In genomic region chr12:27296674-27297073, GRCh38 we compare ENCODE assay signal across 20 cellular contexts.
"Had no signal": no experiment of that assay in that cellular context is flagged by ENCODE, and none has a peak within 500 bp of the region (broad histone marks: within the 10 kb centered on the region; RNA-seq: fewer than 3 reads in every experiment).

No MANE protein-coding gene starts in this region.

- H3K4me1 ChIP-seq: colonic mucosa, psoas muscle had no signal

- H3K27ac ChIP-seq: colonic mucosa, parathyroid adenoma, psoas muscle, skin epidermis, testis had no signal

- H3K36me3 ChIP-seq: colonic mucosa had no signal

- H3K4me3 ChIP-seq: colonic mucosa, psoas muscle, sigmoid colon, skin epidermis, testis had no signal

- H3K27me3 ChIP-seq: colonic mucosa, sigmoid colon, testis had no signal

- ATAC-seq: naive thymus-derived CD4-positive, alpha-beta T cell; psoas muscle had no signal

- H3K9me3 Mint-ChIP-seq: naive thymus-derived CD4-positive, alpha-beta T cell had no signal

- H3K9me3 ChIP-seq: colonic mucosa, psoas muscle, sigmoid colon, testis had no signal

- H3K4me3 Mint-ChIP-seq: endodermal cell; naive thymus-derived CD4-positive, alpha-beta T cell; nephron progenitor cell had no signal

- DNase-seq: cerebellar nuclear complex; colonic mucosa; effector CD4-positive, alpha-beta T cell; endodermal cell; foreskin melanocyte; head of caudate nucleus; hippocampal formation; kidney glomerular epithelial cell; mesendoderm; naive thymus-derived CD4-positive, alpha-beta T cell; nephron progenitor cell; psoas muscle; retina; sigmoid colon; stimulated activated CD4-positive, alpha-beta T cell treated with anti-CD3 and anti-CD28 coated beads, Interleukin-12 subunit alpha, Interleukin-12 subunit beta, amount 100 ng/mL, for 4 hours; stimulated activated naive CD4-positive, alpha-beta T cell treated with Interleukin-2 at 50 U/mL for 16 hours; testis; trophoblast cell had no signal

- H3K27ac Mint-ChIP-seq: endodermal cell, nephron progenitor cell had no signal

- H3K27me3 Mint-ChIP-seq: naive thymus-derived CD4-positive, alpha-beta T cell had no signal
